8 cellular contexts compared by ENCODE assay signal in genomic region chr3:116614795-116615362, GRCh38.
DNase-seq lines count a peak whose midpoint lies in the region; ATAC-seq and TF ChIP-seq lines count a peak whose summit lies in the region.

No MANE protein-coding gene starts in this region.

- DNase-seq in GM10266 (ENCODE audit: extremely low spot score) = peak; percentile 2
- DNase-seq in SK-N-DZ (ENCODE audit: low spot score) = peak; percentile 87
- DNase-seq in A172 (ENCODE audit: low spot score) = no peak
- no peak for DNase-seq in OCI-M2 (lab: John Stamatoyannopoulos, UW; ENCODE audit: unreplicated experiment)
- DNase-seq in ureter (ENCODE audit: low spot score) = no peak

- TF ChIP-seq CTCF in GM10266 (IDR thresholded peaks at IDR 0.05; ENCODE audit: control insufficient read depth, insufficient read depth, low read depth, missing control alignments) (no peak), nephron (IDR thresholded peaks at IDR 0.05; ENCODE audit: unreplicated experiment in 3 of 3) (peak; percentile 18 to 56 (median 30))

- H3K27ac Mint-ChIP-seq in nephron = no peak overlapping the region

- no peaks in the 10 kb centered on the region for H3K36me3 Mint-ChIP-seq in nephron (ENCODE audit: low read depth)

- no peaks in the 10 kb centered on the region for H3K27me3 Mint-ChIP-seq in nephron (ENCODE audit: low read depth)

- no peaks in the 10 kb centered on the region for H3K9me3 Mint-ChIP-seq in nephron

- ATAC-seq in HG02885 (IDR thresholded peaks at IDR 0.05; ENCODE audit: poor library complexity, unreplicated experiment) = peak; percentile 74
- ATAC-seq in GM18873 (IDR thresholded peaks at IDR 0.05; ENCODE audit: low FRiP score, unreplicated experiment) = no peak

- no peaks in the 10 kb centered on the region for H3K4me1 Mint-ChIP-seq in nephron

- no peak overlapping the region for H3K4me3 Mint-ChIP-seq in nephron

Comparison
In these comparisons a context has a peak if more than half of its experiments do, and no peak if none do; other contexts are left out.
1. DNase-seq: peak in GM10266 (single experiment) and SK-N-DZ (single experiment); none in A172 (single experiment), OCI-M2 (single experiment) and ureter (single experiment).